ENCODE assay signal across 1 cellular context in the genomic region with DNA sequence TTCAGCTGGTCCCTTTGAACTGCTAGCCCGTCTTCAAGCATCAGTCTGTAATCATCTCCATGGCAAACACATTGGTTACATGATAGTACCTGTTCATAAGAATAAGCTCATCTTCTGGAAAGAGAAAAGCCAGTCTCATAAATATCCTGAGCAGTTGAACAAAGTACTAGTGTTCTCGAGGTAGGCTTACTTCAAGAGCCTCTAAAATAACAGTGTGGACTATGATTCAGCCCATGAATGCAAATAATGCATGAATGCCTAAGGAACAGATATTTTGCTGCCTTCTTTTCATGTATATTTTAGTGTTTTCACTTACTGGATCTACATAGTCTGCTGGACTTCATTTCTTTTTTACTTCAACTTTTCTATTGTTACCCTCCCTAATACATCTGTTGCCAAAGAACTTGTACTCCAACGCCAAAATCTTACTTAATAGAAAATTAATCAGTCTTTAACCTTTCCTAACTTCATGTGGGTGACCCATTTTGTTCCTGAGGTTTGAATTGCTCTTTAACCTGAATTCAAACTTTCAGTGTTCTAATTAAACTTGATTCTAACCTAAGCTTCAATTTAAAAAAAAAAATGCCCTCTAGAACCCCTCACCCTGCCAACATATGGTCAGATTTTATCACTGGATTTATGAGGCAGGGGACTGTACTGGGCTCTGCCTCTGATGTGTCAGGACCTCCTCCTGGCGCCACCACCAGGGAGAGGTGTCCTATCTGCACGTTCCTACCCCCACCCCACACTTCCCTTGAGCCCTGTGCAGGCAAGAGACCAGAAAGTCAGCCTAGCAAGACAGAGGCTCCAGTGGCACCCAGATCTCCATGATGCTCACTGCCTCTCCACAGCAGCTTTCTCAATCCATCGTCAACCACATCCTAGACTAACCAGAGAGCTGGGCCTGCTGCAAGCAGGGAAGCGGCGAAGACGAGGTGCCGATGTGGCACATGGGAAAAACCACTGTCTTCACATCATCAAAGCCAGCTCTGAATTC.
TF ChIP-seq lines count a peak whose summit lies in the region.

No MANE protein-coding gene starts in this region.

TF ChIP-seq in WTC11, 78 proteins besides CTCF, POLR2A, EP300 and RAD21 (continued from another document):
- TF ChIP-seq ERG (CRISPR knock-in tag; IDR thresholded peaks at IDR 0.05): no peak
- no peak for TF ChIP-seq HMGA2 (CRISPR knock-in tag; IDR thresholded peaks at IDR 0.05)
- no peak for TF ChIP-seq ATF1 (CRISPR knock-in tag; IDR thresholded peaks at IDR 0.05)
- TF ChIP-seq, protein P1, sequence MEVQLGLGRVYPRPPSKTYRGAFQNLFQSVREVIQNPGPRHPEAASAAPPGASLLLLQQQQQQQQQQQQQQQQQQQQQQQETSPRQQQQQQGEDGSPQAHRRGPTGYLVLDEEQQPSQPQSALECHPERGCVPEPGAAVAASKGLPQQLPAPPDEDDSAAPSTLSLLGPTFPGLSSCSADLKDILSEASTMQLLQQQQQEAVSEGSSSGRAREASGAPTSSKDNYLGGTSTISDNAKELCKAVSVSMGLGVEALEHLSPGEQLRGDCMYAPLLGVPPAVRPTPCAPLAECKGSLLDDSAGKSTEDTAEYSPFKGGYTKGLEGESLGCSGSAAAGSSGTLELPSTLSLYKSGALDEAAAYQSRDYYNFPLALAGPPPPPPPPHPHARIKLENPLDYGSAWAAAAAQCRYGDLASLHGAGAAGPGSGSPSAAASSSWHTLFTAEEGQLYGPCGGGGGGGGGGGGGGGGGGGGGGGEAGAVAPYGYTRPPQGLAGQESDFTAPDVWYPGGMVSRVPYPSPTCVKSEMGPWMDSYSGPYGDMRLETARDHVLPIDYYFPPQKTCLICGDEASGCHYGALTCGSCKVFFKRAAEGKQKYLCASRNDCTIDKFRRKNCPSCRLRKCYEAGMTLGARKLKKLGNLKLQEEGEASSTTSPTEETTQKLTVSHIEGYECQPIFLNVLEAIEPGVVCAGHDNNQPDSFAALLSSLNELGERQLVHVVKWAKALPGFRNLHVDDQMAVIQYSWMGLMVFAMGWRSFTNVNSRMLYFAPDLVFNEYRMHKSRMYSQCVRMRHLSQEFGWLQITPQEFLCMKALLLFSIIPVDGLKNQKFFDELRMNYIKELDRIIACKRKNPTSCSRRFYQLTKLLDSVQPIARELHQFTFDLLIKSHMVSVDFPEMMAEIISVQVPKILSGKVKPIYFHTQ (CRISPR knock-in tag; IDR thresholded peaks at IDR 0.05): no peak
- no peak for TF ChIP-seq STAT6 (CRISPR knock-in tag; conservative IDR thresholded peaks at IDR 0.05; ENCODE audit: low read depth)
- no peak for TF ChIP-seq SMAD4 (CRISPR knock-in tag; IDR thresholded peaks at IDR 0.05)
- TF ChIP-seq ZNF121 (CRISPR knock-in tag; IDR thresholded peaks at IDR 0.05): no peak
- no peak for TF ChIP-seq ZNF396 (CRISPR knock-in tag; IDR thresholded peaks at IDR 0.05; ENCODE audit: borderline replicate concordance)
- TF ChIP-seq PRDM15 (CRISPR knock-in tag; IDR thresholded peaks at IDR 0.05): no peak
